ENCODE assay signal across 1 cellular context in the genomic region with DNA sequence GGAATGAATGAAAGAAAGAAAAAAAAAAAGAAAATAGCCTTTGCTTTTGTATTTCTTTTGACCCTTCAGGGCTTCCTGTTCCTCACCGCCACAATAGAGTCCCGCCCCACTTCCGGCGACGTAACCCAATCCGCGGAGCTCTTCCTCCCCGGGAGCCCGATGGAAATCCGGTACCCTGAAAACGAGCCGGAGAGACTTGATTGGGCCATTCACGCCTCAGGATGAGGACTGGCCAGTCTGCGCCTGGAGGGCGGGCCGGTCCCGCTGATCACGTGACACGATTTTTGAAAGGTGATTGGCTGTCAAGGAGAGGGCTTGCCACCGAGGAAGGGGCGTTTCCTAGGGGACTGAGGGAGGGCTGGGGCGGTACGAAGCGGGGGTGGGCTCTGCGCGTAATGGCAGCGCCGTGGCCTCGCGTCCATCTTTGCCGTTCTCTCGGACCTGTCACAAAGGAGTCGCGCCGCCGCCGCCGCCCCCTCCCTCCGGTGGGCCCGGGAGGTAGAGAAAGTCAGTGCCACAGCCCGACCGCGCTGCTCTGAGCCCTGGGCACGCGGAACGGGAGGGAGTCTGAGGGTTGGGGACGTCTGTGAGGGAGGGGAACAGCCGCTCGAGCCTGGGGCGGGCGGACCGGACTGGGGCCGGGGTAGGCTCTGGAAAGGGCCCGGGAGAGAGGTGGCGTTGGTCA.
TF ChIP-seq lines count a peak whose summit lies in the region.

PSME3IP1 (minus strand) TSS at position 95 of the 685 bp plus-strand sequence. CDS start 12,185 bp downstream, outside the sequence.
RSPRY1 (plus strand) TSS at position 385 of the 685 bp plus-strand sequence. CDS start 18,330 bp downstream, outside the sequence.

TF ChIP-seq in K562, 482 proteins besides CTCF, POLR2A, EP300 and RAD21 (continued from another document and continues in another):
- TF ChIP-seq ZNF318 (IDR thresholded peaks at IDR 0.05; ENCODE audit: borderline replicate concordance in 1 of 2, low read depth in 1 of 2) (no peak), ZNF77 (CRISPR knock-in tag; IDR thresholded peaks at IDR 0.05) (no peak), POLR2AphosphoS2 (IDR thresholded peaks at IDR 0.05; ENCODE audit: low read length) (no peak), PHTF2 (CRISPR knock-in tag; IDR thresholded peaks at IDR 0.05) (no peak), GABPA (tag; conservative IDR thresholded peaks at IDR 0.05; ENCODE audit: low read depth) (peak; percentile 97), CHCHD3 (CRISPR knock-in tag; IDR thresholded peaks at IDR 0.05) (no peak), HDGF (IDR thresholded peaks at IDR 0.05) (no peak), HLTF (IDR thresholded peaks at IDR 0.05) (0 out of 2 replicates have a peak, but pooled peaks have one; percentile 33), SPI1 (IDR thresholded peaks at IDR 0.05; ENCODE audit: borderline replicate concordance, low read depth, low read length) (peak; percentile 83), SIX5 (IDR thresholded peaks at IDR 0.05; ENCODE audit: borderline replicate concordance in 1 of 2, insufficient read depth in 1 of 2, low read depth in 1 of 2, low read length in 2 of 2) (no peak), KDM4B (IDR thresholded peaks at IDR 0.05; ENCODE audit: borderline replicate concordance in 2 of 2, low read depth in 1 of 2) (0 out of 4 replicates have a peak, but pooled peaks of 1 of the 2 experiments have one; percentile 25), MECOM (CRISPR knock-in tag; IDR thresholded peaks at IDR 0.05) (no peak), TFAM (CRISPR knock-in tag; conservative IDR thresholded peaks at IDR 0.05) (no peak), ZNF143 (CRISPR knock-in tag; IDR thresholded peaks at IDR 0.05) (no peak), CHD1 (IDR thresholded peaks at IDR 0.05; ENCODE audit: low read length) (no peak), MED1 (CRISPR knock-in tag; IDR thresholded peaks at IDR 0.05; ENCODE audit: borderline replicate concordance) (no peak), ZNF23 (CRISPR knock-in tag; IDR thresholded peaks at IDR 0.05) (no peak), SMC3 (conservative IDR thresholded peaks at IDR 0.05; ENCODE audit: insufficient read depth, low read depth, low read length) (no peak), HNRNPUL1 (IDR thresholded peaks at IDR 0.05; ENCODE audit: low read length) (no peak), SMAD4 (CRISPR knock-in tag; conservative IDR thresholded peaks at IDR 0.05) (no peak), MAFG (tag; conservative IDR thresholded peaks at IDR 0.05) (no peak), U2AF2 (optimal IDR thresholded peaks at IDR 0.05; ENCODE audit: low read depth, low read length) (no peak), ZNF140 (CRISPR knock-in tag; IDR thresholded peaks at IDR 0.05) (no peak), HNRNPL (IDR thresholded peaks at IDR 0.05; ENCODE audit: low read depth, low read length) (no peak), GMEB1 (CRISPR knock-in tag; IDR thresholded peaks at IDR 0.05) (peak; percentile 29; the same call in 1 of the 2 replicates), BMI1 (IDR thresholded peaks at IDR 0.05; ENCODE audit: low read length) (no peak), ZSCAN32 (CRISPR knock-in tag; IDR thresholded peaks at IDR 0.05) (no peak), ZFPM2 (CRISPR knock-in tag; IDR thresholded peaks at IDR 0.05) (no peak), ZNF507 (tag; conservative IDR thresholded peaks at IDR 0.05) (no peak), ELF1 (tag; IDR thresholded peaks at IDR 0.05) (peak; percentile 86), CEBPB (tag; IDR thresholded peaks at IDR 0.05) (no peak), TRIM25 (IDR thresholded peaks at IDR 0.05; ENCODE audit: borderline replicate concordance) (no peak)
- TF ChIP-seq, protein P1, sequence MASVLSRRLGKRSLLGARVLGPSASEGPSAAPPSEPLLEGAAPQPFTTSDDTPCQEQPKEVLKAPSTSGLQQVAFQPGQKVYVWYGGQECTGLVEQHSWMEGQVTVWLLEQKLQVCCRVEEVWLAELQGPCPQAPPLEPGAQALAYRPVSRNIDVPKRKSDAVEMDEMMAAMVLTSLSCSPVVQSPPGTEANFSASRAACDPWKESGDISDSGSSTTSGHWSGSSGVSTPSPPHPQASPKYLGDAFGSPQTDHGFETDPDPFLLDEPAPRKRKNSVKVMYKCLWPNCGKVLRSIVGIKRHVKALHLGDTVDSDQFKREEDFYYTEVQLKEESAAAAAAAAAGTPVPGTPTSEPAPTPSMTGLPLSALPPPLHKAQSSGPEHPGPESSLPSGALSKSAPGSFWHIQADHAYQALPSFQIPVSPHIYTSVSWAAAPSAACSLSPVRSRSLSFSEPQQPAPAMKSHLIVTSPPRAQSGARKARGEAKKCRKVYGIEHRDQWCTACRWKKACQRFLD (CRISPR knock-in tag; IDR thresholded peaks at IDR 0.05), result no peak
- TF ChIP-seq, protein P2, sequence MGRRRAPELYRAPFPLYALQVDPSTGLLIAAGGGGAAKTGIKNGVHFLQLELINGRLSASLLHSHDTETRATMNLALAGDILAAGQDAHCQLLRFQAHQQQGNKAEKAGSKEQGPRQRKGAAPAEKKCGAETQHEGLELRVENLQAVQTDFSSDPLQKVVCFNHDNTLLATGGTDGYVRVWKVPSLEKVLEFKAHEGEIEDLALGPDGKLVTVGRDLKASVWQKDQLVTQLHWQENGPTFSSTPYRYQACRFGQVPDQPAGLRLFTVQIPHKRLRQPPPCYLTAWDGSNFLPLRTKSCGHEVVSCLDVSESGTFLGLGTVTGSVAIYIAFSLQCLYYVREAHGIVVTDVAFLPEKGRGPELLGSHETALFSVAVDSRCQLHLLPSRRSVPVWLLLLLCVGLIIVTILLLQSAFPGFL (CRISPR knock-in tag; IDR thresholded peaks at IDR 0.05), result no peak
- TF ChIP-seq, protein P3, sequence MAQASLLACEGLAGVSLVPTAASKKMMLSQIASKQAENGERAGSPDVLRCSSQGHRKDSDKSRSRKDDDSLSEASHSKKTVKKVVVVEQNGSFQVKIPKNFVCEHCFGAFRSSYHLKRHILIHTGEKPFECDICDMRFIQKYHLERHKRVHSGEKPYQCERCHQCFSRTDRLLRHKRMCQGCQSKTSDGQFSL (CRISPR knock-in tag; IDR thresholded peaks at IDR 0.05), result 0 out of 2 replicates have a peak, but pooled peaks have one; percentile 14
- TF ChIP-seq, protein P3 (tag; IDR thresholded peaks at IDR 0.05), result no peak
- TF ChIP-seq, protein P4, sequence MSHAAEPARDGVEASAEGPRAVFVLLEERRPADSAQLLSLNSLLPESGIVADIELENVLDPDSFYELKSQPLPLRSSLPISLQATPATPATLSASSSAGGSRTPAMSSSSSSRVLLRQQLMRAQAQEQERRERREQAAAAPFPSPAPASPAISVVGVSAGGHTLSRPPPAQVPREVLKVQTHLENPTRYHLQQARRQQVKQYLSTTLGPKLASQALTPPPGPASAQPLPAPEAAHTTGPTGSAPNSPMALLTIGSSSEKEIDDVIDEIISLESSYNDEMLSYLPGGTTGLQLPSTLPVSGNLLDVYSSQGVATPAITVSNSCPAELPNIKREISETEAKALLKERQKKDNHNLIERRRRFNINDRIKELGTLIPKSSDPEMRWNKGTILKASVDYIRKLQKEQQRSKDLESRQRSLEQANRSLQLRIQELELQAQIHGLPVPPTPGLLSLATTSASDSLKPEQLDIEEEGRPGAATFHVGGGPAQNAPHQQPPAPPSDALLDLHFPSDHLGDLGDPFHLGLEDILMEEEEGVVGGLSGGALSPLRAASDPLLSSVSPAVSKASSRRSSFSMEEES (CRISPR knock-in tag; IDR thresholded peaks at IDR 0.05), result peak; percentile 100
